Comparison of ENCODE assay signal across 18 cellular contexts in genomic region chr20:24696396-24696795, GRCh38.
"Had no signal": no experiment of that assay in that cellular context is flagged by ENCODE, and none has a peak within 500 bp of the region (broad histone marks: within the 10 kb centered on the region; RNA-seq: fewer than 3 reads in every experiment).

No MANE protein-coding gene starts in this region.

- H3K4me3 ChIP-seq: esophagus squamous epithelium, lung, pancreas, tibial nerve had no signal

- DNase-seq: activated CD4-positive, alpha-beta T cell treated with anti-CD3 and anti-CD28 coated beads, Interleukin-2, amount 50 U/mL, for 4 hours; activated naive CD8-positive, alpha-beta T cell treated with anti-CD3 and anti-CD28 coated beads for 36 hours; amygdala; cortex of kidney; effector CD4-positive, alpha-beta T cell; esophagus squamous epithelium; immature natural killer cell; midbrain; pancreas; T-cell; T-helper 9 cell had no signal

- H3K36me3 Mint-ChIP-seq: activated naive CD8-positive, alpha-beta T cell treated with anti-CD3 and anti-CD28 coated beads for 36 hours; brain; immature natural killer cell; stimulated activated memory B cell treated with anti-CD40 and anti-IgM and Interleukin-4, amounts not matched to agents 10 μg/mL and 1 μg/mL and 100 μg/mL, for 72 hours; T-cell had no signal

- H3K27me3 ChIP-seq: pancreas, tibial nerve had no signal

- H3K27ac ChIP-seq: esophagus squamous epithelium, pancreas, tibial nerve had no signal

- H3K36me3 ChIP-seq: esophagus squamous epithelium, pancreas, tibial nerve had no signal

- H3K27ac Mint-ChIP-seq: activated naive CD8-positive, alpha-beta T cell treated with anti-CD3 and anti-CD28 coated beads for 36 hours; activated T-helper 1 cell treated with anti-CD3 and anti-CD28 coated beads, Interleukin-12 subunit alpha, Interleukin-12 subunit beta, Interleukin-2, Interleukin-4 antibody, amounts not matched to agents 30 ng/mL and 10 ng/mL and 1 ng/mL, durations not matched to agents 14 hours and 24 hours and 36 hours; brain; immature natural killer cell; stimulated activated memory B cell treated with anti-CD40 and anti-IgM and Interleukin-4, amounts not matched to agents 10 μg/mL and 1 μg/mL and 100 μg/mL, for 72 hours; T-cell had no signal

- H3K9me3 Mint-ChIP-seq: activated naive CD8-positive, alpha-beta T cell treated with anti-CD3 and anti-CD28 coated beads for 36 hours; activated T-helper 1 cell treated with anti-CD3 and anti-CD28 coated beads, Interleukin-12 subunit alpha, Interleukin-12 subunit beta, Interleukin-2, Interleukin-4 antibody, amounts not matched to agents 30 ng/mL and 10 ng/mL and 1 ng/mL, durations not matched to agents 14 hours and 24 hours and 36 hours; central memory CD8-positive, alpha-beta T cell; immature natural killer cell; stimulated activated memory B cell treated with anti-CD40 and anti-IgM and Interleukin-4, amounts not matched to agents 10 μg/mL and 1 μg/mL and 100 μg/mL, for 72 hours; T-cell had no signal

- ATAC-seq: activated CD4-positive, CD25-positive, alpha-beta regulatory T cell treated with anti-CD3 and anti-CD28 coated beads, Interleukin-2, amount 50 U/mL, for 24 hours; pancreas; stimulated activated memory B cell treated with anti-CD40 and anti-IgM and Interleukin-4, amounts not matched to agents 10 μg/mL and 1 μg/mL and 100 μg/mL, for 72 hours; T-cell had no signal

- H3K27me3 Mint-ChIP-seq: activated naive CD8-positive, alpha-beta T cell treated with anti-CD3 and anti-CD28 coated beads for 36 hours had no signal

- H3K9me3 ChIP-seq: esophagus squamous epithelium, pancreas, tibial nerve had no signal

- H3K4me1 ChIP-seq: pancreas had no signal

- H3K4me3 Mint-ChIP-seq: activated naive CD8-positive, alpha-beta T cell treated with anti-CD3 and anti-CD28 coated beads for 36 hours; activated T-helper 1 cell treated with anti-CD3 and anti-CD28 coated beads, Interleukin-12 subunit alpha, Interleukin-12 subunit beta, Interleukin-2, Interleukin-4 antibody, amounts not matched to agents 30 ng/mL and 10 ng/mL and 1 ng/mL, durations not matched to agents 14 hours and 24 hours and 36 hours; brain; central memory CD8-positive, alpha-beta T cell; immature natural killer cell; stimulated activated memory B cell treated with anti-CD40 and anti-IgM and Interleukin-4, amounts not matched to agents 10 μg/mL and 1 μg/mL and 100 μg/mL, for 72 hours; T-cell had no signal

- H3K4me1 Mint-ChIP-seq: activated naive CD8-positive, alpha-beta T cell treated with anti-CD3 and anti-CD28 coated beads for 36 hours; central memory CD8-positive, alpha-beta T cell; immature natural killer cell; T-cell had no signal
